Comparison of ENCODE assay signal across 1 cellular context in the genomic region with DNA sequence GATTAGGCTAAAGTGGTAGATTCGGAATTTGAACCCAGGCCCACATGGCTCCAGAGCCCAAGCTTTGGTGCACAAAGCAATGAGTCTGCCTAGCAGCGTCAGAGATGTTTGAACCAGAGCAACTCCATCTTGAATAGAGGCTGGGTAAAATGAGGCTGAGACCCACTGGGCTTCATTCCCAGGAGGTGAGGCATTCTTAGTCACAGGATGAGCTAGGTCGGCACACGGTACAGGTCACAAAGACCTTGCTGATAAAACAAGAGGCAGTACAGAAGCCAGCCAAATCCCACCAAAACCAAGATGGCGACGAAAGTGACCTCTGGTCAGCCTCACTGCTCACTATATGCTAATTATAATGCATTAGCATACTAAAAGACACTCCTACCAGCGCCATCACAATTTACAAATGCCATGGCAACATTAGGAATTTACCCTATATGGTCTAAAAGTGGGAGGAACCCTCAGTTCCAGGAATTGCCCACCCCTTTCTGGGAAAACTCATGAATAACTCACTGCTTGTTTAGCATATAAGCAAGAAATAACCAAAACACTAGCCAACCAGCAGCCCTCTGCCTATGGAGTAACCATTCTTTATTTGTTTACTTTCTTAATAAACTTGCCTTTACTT.
TF ChIP-seq lines count a peak whose summit lies in the region.

No MANE protein-coding gene starts in this region.

TF ChIP-seq in K562, 482 proteins besides CTCF, POLR2A, EP300 and RAD21 (continued from another document and continues in another):
- TF ChIP-seq, protein P1, sequence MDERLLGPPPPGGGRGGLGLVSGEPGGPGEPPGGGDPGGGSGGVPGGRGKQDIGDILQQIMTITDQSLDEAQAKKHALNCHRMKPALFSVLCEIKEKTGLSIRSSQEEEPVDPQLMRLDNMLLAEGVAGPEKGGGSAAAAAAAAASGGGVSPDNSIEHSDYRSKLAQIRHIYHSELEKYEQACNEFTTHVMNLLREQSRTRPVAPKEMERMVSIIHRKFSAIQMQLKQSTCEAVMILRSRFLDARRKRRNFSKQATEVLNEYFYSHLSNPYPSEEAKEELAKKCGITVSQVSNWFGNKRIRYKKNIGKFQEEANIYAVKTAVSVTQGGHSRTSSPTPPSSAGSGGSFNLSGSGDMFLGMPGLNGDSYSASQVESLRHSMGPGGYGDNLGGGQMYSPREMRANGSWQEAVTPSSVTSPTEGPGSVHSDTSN (CRISPR knock-in tag; IDR thresholded peaks at IDR 0.05; ENCODE audit: low read depth) = no peak
- TF ChIP-seq, protein P1 (tag; conservative IDR thresholded peaks at IDR 0.05; ENCODE audit: low read depth) = peak; percentile 29; the same call in 1 of the 2 replicates
- no peak for TF ChIP-seq CBX3 (IDR thresholded peaks at IDR 0.05; ENCODE audit: borderline replicate concordance in 1 of 2, low read length in 2 of 2)
- no peak for TF ChIP-seq GABPB2 (CRISPR knock-in tag; conservative IDR thresholded peaks at IDR 0.05)
- TF ChIP-seq MTA3 (IDR thresholded peaks at IDR 0.05; ENCODE audit: borderline replicate concordance) = no peak
- TF ChIP-seq, protein P2, sequence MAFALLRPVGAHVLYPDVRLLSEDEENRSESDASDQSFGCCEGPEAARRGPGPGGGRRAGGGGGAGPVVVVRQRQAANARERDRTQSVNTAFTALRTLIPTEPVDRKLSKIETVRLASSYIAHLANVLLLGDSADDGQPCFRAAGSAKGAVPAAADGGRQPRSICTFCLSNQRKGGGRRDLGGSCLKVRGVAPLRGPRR (CRISPR knock-in tag; IDR thresholded peaks at IDR 0.05) = no peak
- TF ChIP-seq, protein P3, sequence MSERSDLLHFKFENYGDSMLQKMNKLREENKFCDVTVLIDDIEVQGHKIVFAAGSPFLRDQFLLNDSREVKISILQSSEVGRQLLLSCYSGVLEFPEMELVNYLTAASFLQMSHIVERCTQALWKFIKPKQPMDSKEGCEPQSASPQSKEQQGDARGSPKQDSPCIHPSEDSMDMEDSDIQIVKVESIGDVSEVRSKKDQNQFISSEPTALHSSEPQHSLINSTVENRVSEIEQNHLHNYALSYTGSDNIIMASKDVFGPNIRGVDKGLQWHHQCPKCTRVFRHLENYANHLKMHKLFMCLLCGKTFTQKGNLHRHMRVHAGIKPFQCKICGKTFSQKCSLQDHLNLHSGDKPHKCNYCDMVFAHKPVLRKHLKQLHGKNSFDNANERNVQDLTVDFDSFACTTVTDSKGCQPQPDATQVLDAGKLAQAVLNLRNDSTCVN (CRISPR knock-in tag; IDR thresholded peaks at IDR 0.05) = no peak
- TF ChIP-seq, protein P4, sequence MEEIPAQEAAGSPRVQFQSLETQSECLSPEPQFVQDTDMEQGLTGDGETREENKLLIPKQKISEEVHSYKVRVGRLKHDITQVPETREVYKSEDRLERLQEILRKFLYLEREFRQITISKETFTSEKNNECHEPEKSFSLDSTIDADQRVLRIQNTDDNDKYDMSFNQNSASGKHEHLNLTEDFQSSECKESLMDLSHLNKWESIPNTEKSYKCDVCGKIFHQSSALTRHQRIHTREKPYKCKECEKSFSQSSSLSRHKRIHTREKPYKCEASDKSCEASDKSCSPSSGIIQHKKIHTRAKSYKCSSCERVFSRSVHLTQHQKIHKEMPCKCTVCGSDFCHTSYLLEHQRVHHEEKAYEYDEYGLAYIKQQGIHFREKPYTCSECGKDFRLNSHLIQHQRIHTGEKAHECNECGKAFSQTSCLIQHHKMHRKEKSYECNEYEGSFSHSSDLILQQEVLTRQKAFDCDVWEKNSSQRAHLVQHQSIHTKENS (CRISPR knock-in tag; IDR thresholded peaks at IDR 0.05) = no peak
- TF ChIP-seq, protein P5, sequence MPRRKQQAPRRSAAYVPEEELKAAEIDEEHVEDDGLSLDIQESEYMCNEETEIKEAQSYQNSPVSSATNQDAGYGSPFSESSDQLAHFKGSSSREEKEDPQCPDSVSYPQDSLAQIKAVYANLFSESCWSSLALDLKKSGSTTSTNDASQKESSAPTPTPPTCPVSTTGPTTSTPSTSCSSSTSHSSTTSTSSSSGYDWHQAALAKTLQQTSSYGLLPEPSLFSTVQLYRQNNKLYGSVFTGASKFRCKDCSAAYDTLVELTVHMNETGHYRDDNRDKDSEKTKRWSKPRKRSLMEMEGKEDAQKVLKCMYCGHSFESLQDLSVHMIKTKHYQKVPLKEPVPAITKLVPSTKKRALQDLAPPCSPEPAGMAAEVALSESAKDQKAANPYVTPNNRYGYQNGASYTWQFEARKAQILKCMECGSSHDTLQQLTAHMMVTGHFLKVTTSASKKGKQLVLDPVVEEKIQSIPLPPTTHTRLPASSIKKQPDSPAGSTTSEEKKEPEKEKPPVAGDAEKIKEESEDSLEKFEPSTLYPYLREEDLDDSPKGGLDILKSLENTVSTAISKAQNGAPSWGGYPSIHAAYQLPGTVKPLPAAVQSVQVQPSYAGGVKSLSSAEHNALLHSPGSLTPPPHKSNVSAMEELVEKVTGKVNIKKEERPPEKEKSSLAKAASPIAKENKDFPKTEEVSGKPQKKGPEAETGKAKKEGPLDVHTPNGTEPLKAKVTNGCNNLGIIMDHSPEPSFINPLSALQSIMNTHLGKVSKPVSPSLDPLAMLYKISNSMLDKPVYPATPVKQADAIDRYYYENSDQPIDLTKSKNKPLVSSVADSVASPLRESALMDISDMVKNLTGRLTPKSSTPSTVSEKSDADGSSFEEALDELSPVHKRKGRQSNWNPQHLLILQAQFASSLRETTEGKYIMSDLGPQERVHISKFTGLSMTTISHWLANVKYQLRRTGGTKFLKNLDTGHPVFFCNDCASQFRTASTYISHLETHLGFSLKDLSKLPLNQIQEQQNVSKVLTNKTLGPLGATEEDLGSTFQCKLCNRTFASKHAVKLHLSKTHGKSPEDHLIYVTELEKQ (CRISPR knock-in tag; IDR thresholded peaks at IDR 0.05) = no peak
- TF ChIP-seq, protein P6, sequence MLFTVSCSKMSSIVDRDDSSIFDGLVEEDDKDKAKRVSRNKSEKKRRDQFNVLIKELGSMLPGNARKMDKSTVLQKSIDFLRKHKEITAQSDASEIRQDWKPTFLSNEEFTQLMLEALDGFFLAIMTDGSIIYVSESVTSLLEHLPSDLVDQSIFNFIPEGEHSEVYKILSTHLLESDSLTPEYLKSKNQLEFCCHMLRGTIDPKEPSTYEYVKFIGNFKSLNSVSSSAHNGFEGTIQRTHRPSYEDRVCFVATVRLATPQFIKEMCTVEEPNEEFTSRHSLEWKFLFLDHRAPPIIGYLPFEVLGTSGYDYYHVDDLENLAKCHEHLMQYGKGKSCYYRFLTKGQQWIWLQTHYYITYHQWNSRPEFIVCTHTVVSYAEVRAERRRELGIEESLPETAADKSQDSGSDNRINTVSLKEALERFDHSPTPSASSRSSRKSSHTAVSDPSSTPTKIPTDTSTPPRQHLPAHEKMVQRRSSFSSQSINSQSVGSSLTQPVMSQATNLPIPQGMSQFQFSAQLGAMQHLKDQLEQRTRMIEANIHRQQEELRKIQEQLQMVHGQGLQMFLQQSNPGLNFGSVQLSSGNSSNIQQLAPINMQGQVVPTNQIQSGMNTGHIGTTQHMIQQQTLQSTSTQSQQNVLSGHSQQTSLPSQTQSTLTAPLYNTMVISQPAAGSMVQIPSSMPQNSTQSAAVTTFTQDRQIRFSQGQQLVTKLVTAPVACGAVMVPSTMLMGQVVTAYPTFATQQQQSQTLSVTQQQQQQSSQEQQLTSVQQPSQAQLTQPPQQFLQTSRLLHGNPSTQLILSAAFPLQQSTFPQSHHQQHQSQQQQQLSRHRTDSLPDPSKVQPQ (CRISPR knock-in tag; IDR thresholded peaks at IDR 0.05; ENCODE audit: borderline replicate concordance) = no peak
- no peak for TF ChIP-seq ZSCAN32 (CRISPR knock-in tag; IDR thresholded peaks at IDR 0.05)
- no peak for TF ChIP-seq ZSCAN29 (IDR thresholded peaks at IDR 0.05)
- peak in 1 of 2 experiments; percentile 22; a peak in 1 of 4 replicates for TF ChIP-seq SIX5 (IDR thresholded peaks at IDR 0.05; ENCODE audit: borderline replicate concordance in 1 of 2, insufficient read depth in 1 of 2, low read depth in 1 of 2, low read length in 2 of 2)
- no peak for TF ChIP-seq NCOA6 (IDR thresholded peaks at IDR 0.05)
- no peak for TF ChIP-seq NFXL1 (CRISPR knock-in tag; IDR thresholded peaks at IDR 0.05)
- TF ChIP-seq, protein P7, sequence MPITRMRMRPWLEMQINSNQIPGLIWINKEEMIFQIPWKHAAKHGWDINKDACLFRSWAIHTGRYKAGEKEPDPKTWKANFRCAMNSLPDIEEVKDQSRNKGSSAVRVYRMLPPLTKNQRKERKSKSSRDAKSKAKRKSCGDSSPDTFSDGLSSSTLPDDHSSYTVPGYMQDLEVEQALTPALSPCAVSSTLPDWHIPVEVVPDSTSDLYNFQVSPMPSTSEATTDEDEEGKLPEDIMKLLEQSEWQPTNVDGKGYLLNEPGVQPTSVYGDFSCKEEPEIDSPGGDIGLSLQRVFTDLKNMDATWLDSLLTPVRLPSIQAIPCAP (CRISPR knock-in tag; IDR thresholded peaks at IDR 0.05; ENCODE audit: borderline replicate concordance) = no peak
- TF ChIP-seq, protein P8, sequence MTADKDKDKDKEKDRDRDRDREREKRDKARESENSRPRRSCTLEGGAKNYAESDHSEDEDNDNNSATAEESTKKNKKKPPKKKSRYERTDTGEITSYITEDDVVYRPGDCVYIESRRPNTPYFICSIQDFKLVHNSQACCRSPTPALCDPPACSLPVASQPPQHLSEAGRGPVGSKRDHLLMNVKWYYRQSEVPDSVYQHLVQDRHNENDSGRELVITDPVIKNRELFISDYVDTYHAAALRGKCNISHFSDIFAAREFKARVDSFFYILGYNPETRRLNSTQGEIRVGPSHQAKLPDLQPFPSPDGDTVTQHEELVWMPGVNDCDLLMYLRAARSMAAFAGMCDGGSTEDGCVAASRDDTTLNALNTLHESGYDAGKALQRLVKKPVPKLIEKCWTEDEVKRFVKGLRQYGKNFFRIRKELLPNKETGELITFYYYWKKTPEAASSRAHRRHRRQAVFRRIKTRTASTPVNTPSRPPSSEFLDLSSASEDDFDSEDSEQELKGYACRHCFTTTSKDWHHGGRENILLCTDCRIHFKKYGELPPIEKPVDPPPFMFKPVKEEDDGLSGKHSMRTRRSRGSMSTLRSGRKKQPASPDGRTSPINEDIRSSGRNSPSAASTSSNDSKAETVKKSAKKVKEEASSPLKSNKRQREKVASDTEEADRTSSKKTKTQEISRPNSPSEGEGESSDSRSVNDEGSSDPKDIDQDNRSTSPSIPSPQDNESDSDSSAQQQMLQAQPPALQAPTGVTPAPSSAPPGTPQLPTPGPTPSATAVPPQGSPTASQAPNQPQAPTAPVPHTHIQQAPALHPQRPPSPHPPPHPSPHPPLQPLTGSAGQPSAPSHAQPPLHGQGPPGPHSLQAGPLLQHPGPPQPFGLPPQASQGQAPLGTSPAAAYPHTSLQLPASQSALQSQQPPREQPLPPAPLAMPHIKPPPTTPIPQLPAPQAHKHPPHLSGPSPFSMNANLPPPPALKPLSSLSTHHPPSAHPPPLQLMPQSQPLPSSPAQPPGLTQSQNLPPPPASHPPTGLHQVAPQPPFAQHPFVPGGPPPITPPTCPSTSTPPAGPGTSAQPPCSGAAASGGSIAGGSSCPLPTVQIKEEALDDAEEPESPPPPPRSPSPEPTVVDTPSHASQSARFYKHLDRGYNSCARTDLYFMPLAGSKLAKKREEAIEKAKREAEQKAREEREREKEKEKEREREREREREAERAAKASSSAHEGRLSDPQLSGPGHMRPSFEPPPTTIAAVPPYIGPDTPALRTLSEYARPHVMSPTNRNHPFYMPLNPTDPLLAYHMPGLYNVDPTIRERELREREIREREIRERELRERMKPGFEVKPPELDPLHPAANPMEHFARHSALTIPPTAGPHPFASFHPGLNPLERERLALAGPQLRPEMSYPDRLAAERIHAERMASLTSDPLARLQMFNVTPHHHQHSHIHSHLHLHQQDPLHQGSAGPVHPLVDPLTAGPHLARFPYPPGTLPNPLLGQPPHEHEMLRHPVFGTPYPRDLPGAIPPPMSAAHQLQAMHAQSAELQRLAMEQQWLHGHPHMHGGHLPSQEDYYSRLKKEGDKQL (CRISPR knock-in tag; IDR thresholded peaks at IDR 0.05; ENCODE audit: borderline replicate concordance) = no peak
- no peak for TF ChIP-seq GTF2E2 (tag; IDR thresholded peaks at IDR 0.05)
- TF ChIP-seq TEAD2 (tag; IDR thresholded peaks at IDR 0.05) = peak; percentile 84
- 0 out of 2 replicates have a peak, but pooled peaks have one; percentile 61 for TF ChIP-seq DIDO1 (tag; IDR thresholded peaks at IDR 0.05; ENCODE audit: low read depth)
- TF ChIP-seq, protein P9, sequence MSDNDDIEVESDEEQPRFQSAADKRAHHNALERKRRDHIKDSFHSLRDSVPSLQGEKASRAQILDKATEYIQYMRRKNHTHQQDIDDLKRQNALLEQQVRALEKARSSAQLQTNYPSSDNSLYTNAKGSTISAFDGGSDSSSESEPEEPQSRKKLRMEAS (CRISPR knock-in tag; IDR thresholded peaks at IDR 0.05) = no peak
- TF ChIP-seq POLR2G (IDR thresholded peaks at IDR 0.05; ENCODE audit: low read depth, low read length) = no peak
- TF ChIP-seq CEBPG (CRISPR knock-in tag; IDR thresholded peaks at IDR 0.05) = no peak
- no peak for TF ChIP-seq CEBPG (tag; conservative IDR thresholded peaks at IDR 0.05 in 1 of 2, IDR thresholded peaks at IDR 0.05 in 1 of 2)
- TF ChIP-seq, protein P10, sequence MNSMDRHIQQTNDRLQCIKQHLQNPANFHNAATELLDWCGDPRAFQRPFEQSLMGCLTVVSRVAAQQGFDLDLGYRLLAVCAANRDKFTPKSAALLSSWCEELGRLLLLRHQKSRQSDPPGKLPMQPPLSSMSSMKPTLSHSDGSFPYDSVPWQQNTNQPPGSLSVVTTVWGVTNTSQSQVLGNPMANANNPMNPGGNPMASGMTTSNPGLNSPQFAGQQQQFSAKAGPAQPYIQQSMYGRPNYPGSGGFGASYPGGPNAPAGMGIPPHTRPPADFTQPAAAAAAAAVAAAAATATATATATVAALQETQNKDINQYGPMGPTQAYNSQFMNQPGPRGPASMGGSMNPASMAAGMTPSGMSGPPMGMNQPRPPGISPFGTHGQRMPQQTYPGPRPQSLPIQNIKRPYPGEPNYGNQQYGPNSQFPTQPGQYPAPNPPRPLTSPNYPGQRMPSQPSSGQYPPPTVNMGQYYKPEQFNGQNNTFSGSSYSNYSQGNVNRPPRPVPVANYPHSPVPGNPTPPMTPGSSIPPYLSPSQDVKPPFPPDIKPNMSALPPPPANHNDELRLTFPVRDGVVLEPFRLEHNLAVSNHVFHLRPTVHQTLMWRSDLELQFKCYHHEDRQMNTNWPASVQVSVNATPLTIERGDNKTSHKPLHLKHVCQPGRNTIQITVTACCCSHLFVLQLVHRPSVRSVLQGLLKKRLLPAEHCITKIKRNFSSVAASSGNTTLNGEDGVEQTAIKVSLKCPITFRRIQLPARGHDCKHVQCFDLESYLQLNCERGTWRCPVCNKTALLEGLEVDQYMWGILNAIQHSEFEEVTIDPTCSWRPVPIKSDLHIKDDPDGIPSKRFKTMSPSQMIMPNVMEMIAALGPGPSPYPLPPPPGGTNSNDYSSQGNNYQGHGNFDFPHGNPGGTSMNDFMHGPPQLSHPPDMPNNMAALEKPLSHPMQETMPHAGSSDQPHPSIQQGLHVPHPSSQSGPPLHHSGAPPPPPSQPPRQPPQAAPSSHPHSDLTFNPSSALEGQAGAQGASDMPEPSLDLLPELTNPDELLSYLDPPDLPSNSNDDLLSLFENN (IDR thresholded peaks at IDR 0.05; ENCODE audit: low read depth in 2 of 2, low read length in 2 of 2) = no peak
- TF ChIP-seq HNRNPUL1 (IDR thresholded peaks at IDR 0.05; ENCODE audit: low read length) = no peak
- TF ChIP-seq PYGO2 (tag; IDR thresholded peaks at IDR 0.05) = peak; percentile 91
